Comparison of ENCODE assay signal across 8 cellular contexts in genomic region chr3:192444096-192444790, GRCh38.
A peak's percentile ranks its signal among the peaks of the same experiment; 100 is the strongest.
DNase-seq lines count a peak whose midpoint lies in the region; ATAC-seq and TF ChIP-seq lines count a peak whose summit lies in the region.

No MANE protein-coding gene starts in this region.

- DNase-seq in AG09319 (ENCODE audit: extremely low read depth, low read depth) = no peak
- peak; percentile 70 for DNase-seq in NCI-H146 (lab: John Stamatoyannopoulos, UW)
- peak; percentile 2 for DNase-seq in T-helper 22 cell (ENCODE audit: low read depth)
- peak; percentile 80 to 83 for DNase-seq in T47D (ENCODE audit: low read depth in 1 of 2, low spot score in 1 of 2)
- DNase-seq in inferior parietal cortex (ENCODE audit: extremely low spot score) = peak; percentile 89
- peak; percentile 63 for DNase-seq in stimulated activated CD4-positive, alpha-beta T cell treated with anti-CD3 and anti-CD28 coated beads, Interleukin-15, amount 100 ng/mL, for 24 hours

- peak; percentile 95 for TF ChIP-seq CTCF in AG09319 (IDR thresholded peaks at IDR 0.05; ENCODE audit: low read depth, low read length)

- ATAC-seq in GM18519 (IDR thresholded peaks at IDR 0.05; ENCODE audit: low FRiP score, unreplicated experiment) (peak; percentile 94), HG02970 (IDR thresholded peaks at IDR 0.05; ENCODE audit: low FRiP score, unreplicated experiment) (peak; percentile 71)

- in situ Hi-C loops in T47D (cut with HindIII; ENCODE audit: low pct_unique_long_range_greater_than_20kb, low sequenced_read_pairs) = no loop called here
